10 cellular contexts compared by ENCODE assay signal in the genomic region with DNA sequence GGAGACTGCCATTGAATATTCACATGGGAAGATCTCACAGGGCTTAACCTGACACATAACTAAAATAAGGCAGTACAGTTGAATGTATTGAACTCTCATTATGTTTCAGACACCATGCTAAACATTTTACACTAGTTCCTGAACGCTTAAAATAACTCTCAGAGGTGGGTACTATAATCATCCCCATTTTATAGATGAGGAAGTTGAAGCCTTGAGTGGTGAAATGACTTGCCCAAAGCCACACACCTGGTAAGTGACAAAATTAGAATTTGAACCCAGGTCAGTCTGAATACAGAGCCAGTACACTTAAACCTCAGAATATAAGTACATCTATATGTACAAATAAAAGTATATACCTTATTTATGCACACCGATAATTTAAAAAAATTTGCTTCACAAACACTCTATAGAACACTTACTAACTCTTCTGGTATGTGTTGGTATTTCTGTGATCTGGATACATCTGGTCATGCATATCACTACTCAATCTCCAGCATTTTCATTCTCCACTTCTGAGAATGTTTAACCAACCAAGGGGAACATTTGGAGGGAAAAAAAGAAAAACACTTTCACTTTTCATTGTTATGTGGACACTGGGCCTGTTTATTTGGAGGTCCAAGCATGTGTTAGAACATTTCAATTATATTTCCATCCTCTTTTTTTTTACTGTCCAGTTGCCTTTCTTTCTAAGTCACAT. TPM values are rescaled to one million over a fixed set of nuclear protein-coding genes. Genes with fewer than 3 reads are reported as not detected.
DNase-seq lines count a peak whose midpoint lies in the region; ATAC-seq and TF ChIP-seq lines count a peak whose summit lies in the region.
"Had no signal": no experiment of that assay in that cellular context is flagged by ENCODE, and none has a peak within 500 bp of the region (broad histone marks: within the 10 kb centered on the region; RNA-seq: fewer than 3 reads in every experiment).

No MANE protein-coding gene starts in this region.

- no peak overlapping the region for H3K4me3 ChIP-seq in CD8-positive, alpha-beta memory T cell (ENCODE audit: low read length)
- H3K4me3 ChIP-seq in SJCRH30 = no peak overlapping the region
- H3K4me3 ChIP-seq: stomach had no signal

- H3K27ac ChIP-seq in CD8-positive, alpha-beta memory T cell (ENCODE audit: low read depth, low read length) = no peak overlapping the region
- H3K27ac ChIP-seq in SJCRH30 = no peak overlapping the region

- no peak for TF ChIP-seq CTCF in activated CD8-positive, alpha-beta T cell treated with anti-CD3 and anti-CD28 coated beads for 36 hours (IDR thresholded peaks at IDR 0.05)

- H3K27me3 ChIP-seq in CD8-positive, alpha-beta memory T cell (ENCODE audit: insufficient read depth, low read length, poor library complexity, severe bottlenecking) = no peaks in the 10 kb centered on the region
- H3K27me3 ChIP-seq in SJCRH30 = no peaks in the 10 kb centered on the region
- H3K27me3 ChIP-seq: stomach had no signal

- ATAC-seq in HG02610 (IDR thresholded peaks at IDR 0.05; ENCODE audit: unreplicated experiment) (peak; percentile 56), left lobe of liver (peak; percentile 18)
- ATAC-seq in activated CD8-positive, alpha-beta T cell treated with anti-CD3 and anti-CD28 coated beads for 36 hours = no peak

- no peak for DNase-seq in CD8-positive, alpha-beta memory T cell
- no peak for DNase-seq in activated CD8-positive, alpha-beta T cell treated with anti-CD3 and anti-CD28 coated beads for 36 hours
- DNase-seq in left lobe of liver (ENCODE audit: low spot score) (no peak), NCI-H1930 (lab: John Stamatoyannopoulos, UW) (no peak), SW480 (ENCODE audit: low spot score) (no peak), NCI-H2227 (lab: John Stamatoyannopoulos, UW; ENCODE audit: unreplicated experiment) (no peak), SJCRH30 (no peak)
- DNase-seq: NCI-H2107, stomach had no signal

- no peaks in the 10 kb centered on the region for H3K9me3 ChIP-seq in CD8-positive, alpha-beta memory T cell (ENCODE audit: low read length)
- H3K9me3 ChIP-seq in SJCRH30 (replicated peaks) = no peaks in the 10 kb centered on the region
- H3K9me3 ChIP-seq: stomach had no signal

- H3K27me3 Mint-ChIP-seq in CD8-positive, alpha-beta memory T cell = peaks cover 0 to 2% of the 10 kb centered on the region in 2 donors
- no peaks in the 10 kb centered on the region for H3K27me3 Mint-ChIP-seq in activated CD8-positive, alpha-beta T cell treated with anti-CD3 and anti-CD28 coated beads for 36 hours

- intact Hi-C loops in activated CD8-positive, alpha-beta T cell treated with anti-CD3 and anti-CD28 coated beads for 36 hours (cut with micrococcal nuclease) = no loop called here

- peaks cover 0 to 13% (median 3%) of the 10 kb centered on the region in 3 donors for H3K36me3 Mint-ChIP-seq in CD8-positive, alpha-beta memory T cell
- H3K36me3 Mint-ChIP-seq in activated CD8-positive, alpha-beta T cell treated with anti-CD3 and anti-CD28 coated beads for 36 hours (ENCODE audit: low read depth) = peaks cover 5% of the 10 kb centered on the region

- H3K9me3 Mint-ChIP-seq in CD8-positive, alpha-beta memory T cell = no peaks in the 10 kb centered on the region
- H3K9me3 Mint-ChIP-seq in activated CD8-positive, alpha-beta T cell treated with anti-CD3 and anti-CD28 coated beads for 36 hours = no peaks in the 10 kb centered on the region

- H3K36me3 ChIP-seq in CD8-positive, alpha-beta memory T cell (ENCODE audit: insufficient read depth, low read length) = no peaks in the 10 kb centered on the region
- H3K36me3 ChIP-seq in SJCRH30 = no peaks in the 10 kb centered on the region
- H3K36me3 ChIP-seq: stomach had no signal

- H3K4me1 ChIP-seq in CD8-positive, alpha-beta memory T cell (ENCODE audit: insufficient read depth, low read length) = peaks cover 78% of the 10 kb centered on the region
- no peaks in the 10 kb centered on the region; the same call in 1 of the 2 replicates for H3K4me1 ChIP-seq in SJCRH30

- H3K4me1 Mint-ChIP-seq in CD8-positive, alpha-beta memory T cell = peaks cover 57 to 80% (median 80%) of the 10 kb centered on the region in 3 donors
- peaks cover 62% of the 10 kb centered on the region for H3K4me1 Mint-ChIP-seq in activated CD8-positive, alpha-beta T cell treated with anti-CD3 and anti-CD28 coated beads for 36 hours (ENCODE audit: low read depth)

- peak overlapping the region in 7 of 8 donors; percentile 62 to 87 (median 84) for H3K27ac Mint-ChIP-seq in CD8-positive, alpha-beta memory T cell
- H3K27ac Mint-ChIP-seq in activated CD8-positive, alpha-beta T cell treated with anti-CD3 and anti-CD28 coated beads for 36 hours = peak overlapping the region; percentile 58

- POLR2A ChIA-PET in CD8-positive, alpha-beta memory T cell (lab: Charles Lee) = interaction anchor here (1.4 kb wide), 1 partner anchor 31 kb away, joined by 5 read pairs; the partner anchor contains the start of gene TBCC
- POLR2A ChIA-PET in activated CD8-positive, alpha-beta T cell treated with anti-CD3 and anti-CD28 coated beads for 36 hours (lab: Charles Lee) = interaction anchor here (2.3 to 10.7 kb wide), 2 partner anchors 31 kb away, joined by 13 to 119 read pairs; partner anchors contain the start of gene TBCC

- CTCF ChIA-PET in CD8-positive, alpha-beta memory T cell (lab: Charles Lee) = no interaction called here
- CTCF ChIA-PET in activated CD8-positive, alpha-beta T cell treated with anti-CD3 and anti-CD28 coated beads for 36 hours (lab: Charles Lee) = no interaction called here

- peak overlapping the region in 5 of 7 donors; percentile 13 to 62 (median 30) for H3K4me3 Mint-ChIP-seq in CD8-positive, alpha-beta memory T cell
- H3K4me3 Mint-ChIP-seq in activated CD8-positive, alpha-beta T cell treated with anti-CD3 and anti-CD28 coated beads for 36 hours = no peak overlapping the region

RNA-seq across cellular contexts. Expression of gene BICRAL, which starts 4.6 kb away (rescaled TPM):
- total RNA-seq in CD8-positive, alpha-beta memory T cell = 10 to 100 TPM; 15.9 to 16.8 TPM
- 6.8 TPM for polyA plus RNA-seq in CD8-positive, alpha-beta memory T cell
- 1 to 10 TPM; 9.7 to 9.8 TPM for total RNA-seq in activated CD8-positive, alpha-beta T cell treated with anti-CD3 and anti-CD28 coated beads for 36 hours
- total RNA-seq in left lobe of liver = 5.4 TPM
- total RNA-seq in SJCRH30 (2014; rRNA removed; shearing (Covaris generic)) = 4.4 and 4.8 TPM in 2 replicates

RNA-seq across cellular contexts. Expression of gene TBCC, which starts 31.4 kb away (rescaled TPM):
- total RNA-seq in CD8-positive, alpha-beta memory T cell = 10 to 100 TPM; 24.4 to 26.4 TPM
- 109 TPM for polyA plus RNA-seq in CD8-positive, alpha-beta memory T cell
- total RNA-seq in activated CD8-positive, alpha-beta T cell treated with anti-CD3 and anti-CD28 coated beads for 36 hours = 10 to 100 TPM; 16.0 to 16.3 TPM
- 6.6 TPM for total RNA-seq in left lobe of liver
- 34.1 and 38.0 TPM in 2 replicates for total RNA-seq in SJCRH30 (2014; rRNA removed; shearing (Covaris generic))

RNA-seq across cellular contexts. Expression of gene PRPH2, which starts 54.9 kb away (rescaled TPM):
- under 1 TPM in 1 of 2 experiments, not detected in 1; 0.15 TPM for total RNA-seq in CD8-positive, alpha-beta memory T cell
- polyA plus RNA-seq in CD8-positive, alpha-beta memory T cell = 0.07 TPM
- total RNA-seq in activated CD8-positive, alpha-beta T cell treated with anti-CD3 and anti-CD28 coated beads for 36 hours = not detected
- not detected for total RNA-seq in left lobe of liver
- total RNA-seq in SJCRH30 (2014; rRNA removed; shearing (Covaris generic)) = 1.9 and 2.1 TPM in 2 replicates
